ENCODE assay signal across 1 cellular context in genomic region chr15:65384895-65385867, GRCh38.
TF ChIP-seq lines count a peak whose summit lies in the region.

No MANE protein-coding gene starts in this region.

TF ChIP-seq in HepG2, 621 proteins besides CTCF, POLR2A, EP300 and RAD21 (continued from another document and continues in another):
- TF ChIP-seq SNAPC2 (CRISPR knock-in tag; IDR thresholded peaks at IDR 0.05) (0 out of 2 replicates have a peak, but pooled peaks have one; percentile 52), ZNF691 (CRISPR knock-in tag; IDR thresholded peaks at IDR 0.05; ENCODE audit: borderline replicate concordance, low read depth) (peak; percentile 65; the same call in 1 of the 2 replicates), ZNF788 (CRISPR knock-in tag; IDR thresholded peaks at IDR 0.05; ENCODE audit: borderline replicate concordance) (peak; percentile 39; the same call in 1 of the 2 replicates), SALL2 (CRISPR knock-in tag; IDR thresholded peaks at IDR 0.05) (0 out of 2 replicates have a peak, but pooled peaks have one; percentile 33), ZNF550 (CRISPR knock-in tag; IDR thresholded peaks at IDR 0.05; ENCODE audit: borderline replicate concordance) (peak; percentile 80; the same call in 1 of the 2 replicates), KLF13 (CRISPR knock-in tag; IDR thresholded peaks at IDR 0.05) (0 out of 2 replicates have a peak, but pooled peaks have one; percentile 36), SIN3A (IDR thresholded peaks at IDR 0.05; ENCODE audit: borderline replicate concordance, low read depth, low read length) (peak; percentile 71; the same call in 1 of the 2 replicates), MED1 (CRISPR knock-in tag; IDR thresholded peaks at IDR 0.05) (peak; percentile 49), ZBTB2 (CRISPR knock-in tag; IDR thresholded peaks at IDR 0.05; ENCODE audit: low read depth) (0 out of 2 replicates have a peak, but pooled peaks have one; percentile 29), ZNF576 (CRISPR knock-in tag; IDR thresholded peaks at IDR 0.05) (peak; percentile 88; the same call in 1 of the 2 replicates), CAMTA2 (CRISPR knock-in tag; IDR thresholded peaks at IDR 0.05; ENCODE audit: borderline replicate concordance) (no peak; the same call in 1 of the 2 replicates), ZNF710 (CRISPR knock-in tag; IDR thresholded peaks at IDR 0.05; ENCODE audit: borderline replicate concordance) (no peak; the same call in 1 of the 2 replicates), GATAD2A (CRISPR knock-in tag; IDR thresholded peaks at IDR 0.05) (peak; percentile 83), MAZ (IDR thresholded peaks at IDR 0.05; ENCODE audit: borderline replicate concordance, low read depth, low read length) (peak; percentile 62; the same call in 1 of the 2 replicates), MAZ (CRISPR knock-in tag; IDR thresholded peaks at IDR 0.05; ENCODE audit: low read depth) (peak; percentile 77; the same call in 1 of the 2 replicates), PHF20 (CRISPR knock-in tag; IDR thresholded peaks at IDR 0.05) (peak; percentile 40; the same call in 1 of the 2 replicates), ZSCAN21 (CRISPR knock-in tag; IDR thresholded peaks at IDR 0.05; ENCODE audit: borderline replicate concordance) (peak; percentile 35; the same call in 1 of the 2 replicates), ZNF382 (CRISPR knock-in tag; IDR thresholded peaks at IDR 0.05; ENCODE audit: borderline replicate concordance) (no peak), TAF15 (IDR thresholded peaks at IDR 0.05; ENCODE audit: low read depth, low read length, poor library complexity, severe bottlenecking) (no peak), ZFP37 (CRISPR knock-in tag; IDR thresholded peaks at IDR 0.05; ENCODE audit: borderline replicate concordance) (no peak), ZBTB38 (CRISPR knock-in tag; IDR thresholded peaks at IDR 0.05) (peak; percentile 9; the same call in 1 of the 2 replicates), BORCS8-MEF2B (CRISPR knock-in tag; IDR thresholded peaks at IDR 0.05) (peak; percentile 21; the same call in 1 of the 2 replicates), ZBTB7A (CRISPR knock-in tag; IDR thresholded peaks at IDR 0.05) (0 out of 2 replicates have a peak, but pooled peaks have one; percentile 36), BATF2 (CRISPR knock-in tag; IDR thresholded peaks at IDR 0.05) (no peak), KDM5B (CRISPR knock-in tag; IDR thresholded peaks at IDR 0.05; ENCODE audit: borderline replicate concordance) (peak; percentile 52; the same call in 1 of the 2 replicates), SAP130 (CRISPR knock-in tag; IDR thresholded peaks at IDR 0.05; ENCODE audit: low read depth) (peak; percentile 79), TEAD2 (CRISPR knock-in tag; IDR thresholded peaks at IDR 0.05) (no peak), KAT2B (IDR thresholded peaks at IDR 0.05; ENCODE audit: borderline replicate concordance, low read depth, low read length) (no peak), ZBTB26 (CRISPR knock-in tag; IDR thresholded peaks at IDR 0.05; ENCODE audit: borderline replicate concordance) (peak; percentile 50; the same call in 1 of the 2 replicates), PHF8 (CRISPR knock-in tag; IDR thresholded peaks at IDR 0.05) (peak; percentile 55), ZNF740 (CRISPR knock-in tag; IDR thresholded peaks at IDR 0.05) (no peak), PRDM10 (CRISPR knock-in tag; IDR thresholded peaks at IDR 0.05; ENCODE audit: low read depth) (peak; percentile 69; the same call in 1 of the 2 replicates), NFYB (CRISPR knock-in tag; IDR thresholded peaks at IDR 0.05) (0 out of 2 replicates have a peak, but pooled peaks have one; percentile 29), RELA (CRISPR knock-in tag; IDR thresholded peaks at IDR 0.05) (0 out of 2 replicates have a peak, but pooled peaks have one; percentile 8), KIAA2018 (CRISPR knock-in tag; IDR thresholded peaks at IDR 0.05; ENCODE audit: borderline replicate concordance) (0 out of 2 replicates have a peak, but pooled peaks have one; percentile 35), ARID2 (CRISPR knock-in tag; IDR thresholded peaks at IDR 0.05; ENCODE audit: borderline replicate concordance) (0 out of 2 replicates have a peak, but pooled peaks have one; percentile 52), ZNF580 (CRISPR knock-in tag; IDR thresholded peaks at IDR 0.05; ENCODE audit: borderline replicate concordance, low read depth) (peak; percentile 47; the same call in 1 of the 2 replicates)
